13 cellular contexts compared by ENCODE assay signal in genomic region chr16:28932339-28933141, GRCh38. TPM values are rescaled to one million over a fixed set of nuclear protein-coding genes. Genes with fewer than 3 reads are reported as not detected.
DNase-seq lines count a peak whose midpoint lies in the region; TF ChIP-seq lines count a peak whose summit lies in the region.
"Had no signal": no experiment of that assay in that cellular context is flagged by ENCODE, and none has a peak within 500 bp of the region (broad histone marks: within the 10 kb centered on the region; RNA-seq: fewer than 3 reads in every experiment).

No MANE protein-coding gene starts in this region.

- H3K27me3 ChIP-seq in trophoblast cell (ENCODE audit: insufficient read depth, low read length) = no peaks in the 10 kb centered on the region

- CTCF ChIA-PET in OCI-LY7 (lab: Charles Lee; ENCODE audit: unreplicated experiment) = interaction anchor here (1.1 to 1.3 kb wide), 2 partner anchors 9 to 13 kb away, joined by 3 to 8 read pairs; no protein-coding TSS in a partner anchor

- H3K23ac ChIP-seq in trophoblast cell (ENCODE audit: low read length) = no peak overlapping the region

- H2AK5ac ChIP-seq in trophoblast cell (ENCODE audit: low read length) = peak overlapping the region; percentile 18

- H4K8ac ChIP-seq in trophoblast cell (ENCODE audit: low read depth, low read length) = no peak overlapping the region

- TF ChIP-seq CTCF in GM12875 (IDR thresholded peaks at IDR 0.05; ENCODE audit: borderline replicate concordance, insufficient read depth, low read depth, low read length) = no peak
- TF ChIP-seq CTCF in OCI-LY7 (conservative IDR thresholded peaks at IDR 0.05; ENCODE audit: low read length) = no peak; the same call in 1 of the 2 replicates
- no peak for TF ChIP-seq CTCF in GM13977 (IDR thresholded peaks at IDR 0.05; ENCODE audit: extremely low read depth, insufficient read depth, missing control alignments)

- H3K4ac ChIP-seq in trophoblast cell (ENCODE audit: low read depth, low read length) = no peak overlapping the region

- no peak overlapping the region for H2BK5ac ChIP-seq in trophoblast cell (ENCODE audit: low read depth, low read length, poor library complexity)

- no peak overlapping the region for H4K12ac ChIP-seq in trophoblast cell (ENCODE audit: low read depth, low read length)

- H3K14ac ChIP-seq in trophoblast cell (ENCODE audit: low read length) = no peak overlapping the region

- intact Hi-C loops in OCI-LY7 (cut with micrococcal nuclease; ENCODE audit: unreplicated experiment) = loop anchor here (1.0 kb wide), 1 partner anchor 8 kb away; no protein-coding TSS in a partner anchor

- BruUV-seq in OCI-LY7 (replicated peaks; lab: Mats Ljungman, UMichigan) = TSS peak; percentile 70

- H3K4me1 ChIP-seq in OCI-LY7 (ENCODE audit: insufficient read depth, low read length, poor library complexity, severe bottlenecking) (peaks cover 80% of the 10 kb centered on the region), trophoblast cell (ENCODE audit: control insufficient read depth in 1 of 2, insufficient read depth in 2 of 2, low read length in 2 of 2) (peaks cover 3 to 6% of the 10 kb centered on the region in 2 experiments)

- H3K36me3 ChIP-seq in OCI-LY7 (ENCODE audit: insufficient read depth, low read length) (peaks cover 39% of the 10 kb centered on the region), trophoblast cell (ENCODE audit: control insufficient read depth in 1 of 2, insufficient read depth in 2 of 2, low read length in 2 of 2) (no peaks in the 10 kb centered on the region)

- no peak overlapping the region for H4K91ac ChIP-seq in trophoblast cell (ENCODE audit: low read depth, low read length)

- H3K79me2 ChIP-seq in OCI-LY7 (ENCODE audit: insufficient read depth, low read depth, low read length) = peaks cover 23% of the 10 kb centered on the region; the same call in 1 of the 2 replicates
- H3K79me2 ChIP-seq in trophoblast cell (ENCODE audit: control insufficient read depth, insufficient read depth, low read length, poor library complexity) = no peaks in the 10 kb centered on the region

- no peaks in the 10 kb centered on the region for H3K79me1 ChIP-seq in trophoblast cell (ENCODE audit: low read length)

- H3K4me3 ChIP-seq in GM12875 (ENCODE audit: low read depth, low read length) (peak overlapping the region; percentile 80), OCI-LY7 (ENCODE audit: low read depth, low read length, poor library complexity, severe bottlenecking) (peak overlapping the region; percentile 78), trophoblast cell (ENCODE audit: low read depth, low read length) (no peak overlapping the region)

- H3K9me2 ChIP-seq in OCI-LY7 (ENCODE audit: insufficient read depth, low read length) = no peaks in the 10 kb centered on the region

- H2AFZ ChIP-seq in OCI-LY7 (ENCODE audit: low read length) (peak overlapping the region; percentile 0; the same call in 1 of the 2 replicates), trophoblast cell (ENCODE audit: insufficient read depth, low read length, poor library complexity) (no peak overlapping the region)

- no peaks in the 10 kb centered on the region for H4K20me1 ChIP-seq in OCI-LY7 (ENCODE audit: insufficient read depth, low read length)

- POLR2A ChIA-PET in OCI-LY7 (lab: Charles Lee) = interaction anchor here (0.6 to 2.9 kb wide), 10 partner anchors 10 to 73 kb away, joined by 3 to 37 read pairs (median 7); no protein-coding TSS in a partner anchor

- H3K9ac ChIP-seq in trophoblast cell (ENCODE audit: low read length) = no peak overlapping the region

- no CpG with 5 or more reads among the region's 20 CpGs for WGBS in trophoblast cell (ENCODE audit: extremely low coverage, insufficient coverage, insufficient read length)

- in situ Hi-C loops in GM13977 (cut with MboI; ENCODE audit: low pct_unique_long_range_greater_than_20kb, low sequenced_read_pairs, unreplicated experiment) = no loop called here

- peak; percentile 52 for DNase-seq in OCI-LY7 (ENCODE audit: low spot score)
- DNase-seq in trophoblast cell = no peak
- no peak for DNase-seq in T-helper 9 cell
- no peak for DNase-seq in GM13977 (ENCODE audit: low spot score)
- DNase-seq: activated T-cell treated with anti-CD3 and anti-CD28 coated beads, Interleukin-2, amount 50 U/mL, for 1 hour; amygdala; NCI-H446 treated with DMSO at 0.1 percent for 48 hours; nucleus accumbens had no signal

- no peak overlapping the region for H3K18ac ChIP-seq in trophoblast cell (ENCODE audit: low read length)

- no peak overlapping the region for H2BK12ac ChIP-seq in trophoblast cell (ENCODE audit: low read length)

- H2BK120ac ChIP-seq in trophoblast cell (ENCODE audit: insufficient read depth, low read length, poor library complexity) = no peak overlapping the region

- H3K4me2 ChIP-seq in OCI-LY7 (ENCODE audit: low read length) = peak overlapping the region; percentile 86
- no peak overlapping the region for H3K4me2 ChIP-seq in trophoblast cell (ENCODE audit: low read length)

- H3K27ac ChIP-seq in OCI-LY7 (ENCODE audit: low read depth, low read length, poor library complexity, severe bottlenecking) (peak overlapping the region; percentile 99), trophoblast cell (ENCODE audit: low read depth, low read length) (no peak overlapping the region)

- H3K9me3 ChIP-seq in OCI-LY7 (ENCODE audit: low read length) = no peaks in the 10 kb centered on the region
- H3K9me3 ChIP-seq in trophoblast cell (ENCODE audit: insufficient read depth, low read depth, low read length) = peaks cover 1% of the 10 kb centered on the region

RNA-seq across cellular contexts. Expression of gene CD19, which starts 0.8 kb away (rescaled TPM):
- 139 and 141 TPM in 2 replicates for total RNA-seq in OCI-LY7 (2014; rRNA removed; shearing (Covaris generic))
- 131 and 134 TPM in 2 replicates for total RNA-seq in OCI-LY7 (2022)
- polyA plus RNA-seq in trophoblast cell (2013) = not detected in 2 replicates
- total RNA-seq: chondrocyte, epithelial cell of proximal tubule, glomerular endothelial cell, H4 had no signal

RNA-seq across cellular contexts. Expression of gene RABEP2, which starts 7.5 kb away (rescaled TPM):
- total RNA-seq in OCI-LY7 (2014; rRNA removed; shearing (Covaris generic)) = 84.8 and 118 TPM in 2 replicates
- 84.2 and 87.2 TPM in 2 replicates for total RNA-seq in OCI-LY7 (2022)
- polyA plus RNA-seq in trophoblast cell (2013) = 9.9 and 10.4 TPM in 2 replicates

RNA-seq across cellular contexts. Expression of gene NFATC2IP, which starts 18.2 kb away (rescaled TPM):
- 68.8 and 73.0 TPM in 2 replicates for total RNA-seq in OCI-LY7 (2014; rRNA removed; shearing (Covaris generic))
- 104 and 114 TPM in 2 replicates for total RNA-seq in OCI-LY7 (2022)
- 19.5 and 20.3 TPM in 2 replicates for polyA plus RNA-seq in trophoblast cell (2013)

RNA-seq across cellular contexts. Expression of gene SPNS1, which starts 42.0 kb away (rescaled TPM):
- 12.4 and 20.1 TPM in 2 replicates for total RNA-seq in OCI-LY7 (2014; rRNA removed; shearing (Covaris generic))
- 20.4 and 21.5 TPM in 2 replicates for total RNA-seq in OCI-LY7 (2022)
- 50.2 and 56.5 TPM in 2 replicates for polyA plus RNA-seq in trophoblast cell (2013)

RNA-seq across cellular contexts. Expression of gene LAT, which starts 52.3 kb away (rescaled TPM):
- 17.5 and 17.7 TPM in 2 replicates for total RNA-seq in OCI-LY7 (2014; rRNA removed; shearing (Covaris generic))
- 19.8 and 20.0 TPM in 2 replicates for total RNA-seq in OCI-LY7 (2022)
- 1.6 and 1.7 TPM in 2 replicates for polyA plus RNA-seq in trophoblast cell (2013)
